Comparison of ENCODE assay signal across 1 cellular context in the genomic region with DNA sequence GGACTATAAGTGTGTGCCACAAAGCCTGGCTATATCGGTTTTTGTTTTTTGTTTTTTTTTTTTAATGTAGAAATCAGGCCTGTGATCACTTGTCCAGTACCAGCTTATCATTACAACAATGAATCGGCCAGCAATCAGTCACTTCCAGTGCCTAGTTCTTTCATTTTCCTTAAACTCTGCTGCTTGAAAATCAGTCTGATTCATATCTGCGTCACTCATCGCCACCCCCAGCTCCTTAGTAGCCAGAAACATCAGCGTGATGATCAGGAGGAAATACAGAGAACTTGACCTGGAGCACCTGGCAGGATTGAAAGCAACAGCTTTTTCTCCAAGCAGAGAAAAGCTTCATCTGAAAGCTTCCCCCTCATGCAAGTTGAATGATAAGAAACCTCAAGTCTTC.
TF ChIP-seq lines count a peak whose summit lies in the region.

No MANE protein-coding gene starts in this region.

TF ChIP-seq in HCT116, 20 proteins besides CTCF, POLR2A, EP300 and RAD21 (continued from another document):
- TF ChIP-seq, protein P1, sequence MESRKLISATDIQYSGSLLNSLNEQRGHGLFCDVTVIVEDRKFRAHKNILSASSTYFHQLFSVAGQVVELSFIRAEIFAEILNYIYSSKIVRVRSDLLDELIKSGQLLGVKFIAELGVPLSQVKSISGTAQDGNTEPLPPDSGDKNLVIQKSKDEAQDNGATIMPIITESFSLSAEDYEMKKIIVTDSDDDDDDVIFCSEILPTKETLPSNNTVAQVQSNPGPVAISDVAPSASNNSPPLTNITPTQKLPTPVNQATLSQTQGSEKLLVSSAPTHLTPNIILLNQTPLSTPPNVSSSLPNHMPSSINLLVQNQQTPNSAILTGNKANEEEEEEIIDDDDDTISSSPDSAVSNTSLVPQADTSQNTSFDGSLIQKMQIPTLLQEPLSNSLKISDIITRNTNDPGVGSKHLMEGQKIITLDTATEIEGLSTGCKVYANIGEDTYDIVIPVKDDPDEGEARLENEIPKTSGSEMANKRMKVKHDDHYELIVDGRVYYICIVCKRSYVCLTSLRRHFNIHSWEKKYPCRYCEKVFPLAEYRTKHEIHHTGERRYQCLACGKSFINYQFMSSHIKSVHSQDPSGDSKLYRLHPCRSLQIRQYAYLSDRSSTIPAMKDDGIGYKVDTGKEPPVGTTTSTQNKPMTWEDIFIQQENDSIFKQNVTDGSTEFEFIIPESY (IDR thresholded peaks at IDR 0.05; ENCODE audit: extremely low read depth, insufficient replicate concordance, low read length) = no peak
- TF ChIP-seq TCF7L2 (IDR thresholded peaks at IDR 0.05; ENCODE audit: borderline replicate concordance, extremely low read depth, insufficient read depth, insufficient read length) = no peak
- TF ChIP-seq EZH2 (IDR thresholded peaks at IDR 0.05) = no peak
- TF ChIP-seq, protein P2, sequence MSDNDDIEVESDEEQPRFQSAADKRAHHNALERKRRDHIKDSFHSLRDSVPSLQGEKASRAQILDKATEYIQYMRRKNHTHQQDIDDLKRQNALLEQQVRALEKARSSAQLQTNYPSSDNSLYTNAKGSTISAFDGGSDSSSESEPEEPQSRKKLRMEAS (IDR thresholded peaks at IDR 0.05) = no peak
TF ChIP-seq in HCT116: peak in this region for 3.
